Comparison of ENCODE assay signal across 18 cellular contexts in the genomic region with DNA sequence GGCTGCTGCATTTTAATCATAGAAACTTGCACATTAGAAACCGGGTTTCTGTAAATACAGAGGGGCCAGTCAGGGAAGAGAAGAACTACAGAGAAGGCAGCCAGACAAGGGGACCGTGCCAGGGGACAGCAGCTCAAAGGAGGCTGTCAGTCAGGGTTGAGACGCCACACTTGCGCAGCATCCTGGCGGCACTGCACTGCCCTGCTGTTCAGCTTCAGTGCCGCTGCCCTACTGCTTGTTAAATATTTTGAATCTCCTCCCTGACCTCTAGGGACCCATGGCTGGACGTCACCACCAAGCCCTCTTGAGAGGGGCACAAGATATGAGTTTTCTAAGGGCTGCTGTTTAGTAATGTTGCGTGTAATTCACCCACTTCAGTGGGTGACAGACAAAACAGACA. TPM values are rescaled to one million over a fixed set of nuclear protein-coding genes. Genes with fewer than 3 reads are reported as not detected.
DNase-seq lines count a peak whose midpoint lies in the region; ATAC-seq and TF ChIP-seq lines count a peak whose summit lies in the region.
"Had no signal": no experiment of that assay in that cellular context is flagged by ENCODE, and none has a peak within 500 bp of the region (broad histone marks: within the 10 kb centered on the region; RNA-seq: fewer than 3 reads in every experiment).

No MANE protein-coding gene starts in this region.

- peaks cover 4% of the 10 kb centered on the region for H3K27me3 Mint-ChIP-seq in GM23338 (ENCODE audit: insufficient read depth, low read depth, poor library complexity)

- H3K4me2 ChIP-seq in GM23338, result no peak overlapping the region
- H3K4me2 ChIP-seq in OCI-LY3 (ENCODE audit: low read length), result peak overlapping the region; percentile 55
- H3K4me2 ChIP-seq: BLaER1 had no signal

- intact Hi-C loops in sciatic nerve (cut with DNase I), result no loop called here
- intact Hi-C loops in lower lobe of right lung (cut with DNase I), result no loop called here

- DNase-seq in GM23338 (ENCODE audit: low spot score), result no peak
- peak; percentile 45 for DNase-seq in mesenteric fat pad (ENCODE audit: low spot score)
- DNase-seq in sciatic nerve (ENCODE audit: low spot score), result peak; percentile 23
- no peak for DNase-seq in SJCRH30
- DNase-seq in lower lobe of right lung, result no peak
- DNase-seq in suprapubic skin (ENCODE audit: low spot score in 2 of 2), result no peak
- DNase-seq: Caco-2; CD4-positive, CD25-positive, alpha-beta regulatory T cell; CD8-positive, alpha-beta T cell; DMS153; DND-41; GM23248; H9 had no signal

- H3F3A ChIP-seq in GM23338 (replicated peaks; ENCODE audit: low read depth), result no peaks in the 10 kb centered on the region

- 58% methylated on average over 8 of the region's 8 CpGs for WGBS in suprapubic skin

- H3K9me3 ChIP-seq in OCI-LY3 (ENCODE audit: insufficient read depth, low read length) (no peaks in the 10 kb centered on the region), SJCRH30 (replicated peaks) (no peaks in the 10 kb centered on the region), lower lobe of right lung (no peaks in the 10 kb centered on the region), suprapubic skin (no peaks in the 10 kb centered on the region)
- H3K9me3 ChIP-seq: BLaER1, Caco-2 had no signal

- H3K36me3 ChIP-seq in GM23338 (ENCODE audit: insufficient read depth) (no peaks in the 10 kb centered on the region), OCI-LY3 (replicated peaks; ENCODE audit: low read depth, low read length) (no peaks in the 10 kb centered on the region), SJCRH30 (no peaks in the 10 kb centered on the region), lower lobe of right lung (no peaks in the 10 kb centered on the region), suprapubic skin (no peaks in the 10 kb centered on the region)
- H3K36me3 ChIP-seq: BLaER1 had no signal

- no peaks in the 10 kb centered on the region for H3K9me3 Mint-ChIP-seq in GM23338
- H3K9me3 Mint-ChIP-seq: CD4-positive, CD25-positive, alpha-beta regulatory T cell; CD8-positive, alpha-beta T cell; H9 had no signal

- ATAC-seq in GM23338 (no peak), sciatic nerve (no peak), lower lobe of right lung (no peak)
- ATAC-seq: CD8-positive, alpha-beta T cell; HCT116 had no signal

- TF ChIP-seq CTCF in GM23338 (conservative IDR thresholded peaks at IDR 0.05; ENCODE audit: low read depth in 2 of 2) (no peak), OCI-LY3 (IDR thresholded peaks at IDR 0.05; ENCODE audit: low read depth, low read length) (no peak), lower lobe of right lung (IDR thresholded peaks at IDR 0.05) (no peak), suprapubic skin (IDR thresholded peaks at IDR 0.05) (no peak)

- H3K27ac Mint-ChIP-seq in GM23338, result no peak overlapping the region
- H3K27ac Mint-ChIP-seq: B cell; CD8-positive, alpha-beta T cell; H9 had no signal

- H3K27ac ChIP-seq in GM23338 (ENCODE audit: low read depth) (no peak overlapping the region), OCI-LY3 (ENCODE audit: low read length) (no peak overlapping the region), SJCRH30 (no peak overlapping the region), lower lobe of right lung (no peak overlapping the region), suprapubic skin (no peak overlapping the region)
- H3K27ac ChIP-seq: BLaER1, C4-2B, GM23248 had no signal

- H3K27me3 ChIP-seq in GM23338 (ENCODE audit: insufficient read depth) (no peaks in the 10 kb centered on the region), OCI-LY3 (ENCODE audit: low read depth, low read length) (no peaks in the 10 kb centered on the region), SJCRH30 (no peaks in the 10 kb centered on the region; the same call in 1 of the 2 replicates), lower lobe of right lung (ENCODE audit: low read depth) (peaks cover 9% of the 10 kb centered on the region), suprapubic skin (peaks cover 12% of the 10 kb centered on the region)
- H3K27me3 ChIP-seq: BLaER1 had no signal

- H3K4me3 Mint-ChIP-seq in GM23338, result no peak overlapping the region
- H3K4me3 Mint-ChIP-seq: B cell; CD4-positive, CD25-positive, alpha-beta regulatory T cell; CD8-positive, alpha-beta T cell; H9 had no signal

- no peaks in the 10 kb centered on the region for H3K4me1 Mint-ChIP-seq in GM23338
- H3K4me1 Mint-ChIP-seq: B cell; CD4-positive, CD25-positive, alpha-beta regulatory T cell; H9 had no signal

- H3K9ac ChIP-seq in OCI-LY3 (ENCODE audit: low read length), result no peak overlapping the region
- H3K9ac ChIP-seq: BLaER1, GM23248 had no signal

- H3K4me1 ChIP-seq in GM23338 (ENCODE audit: insufficient read depth), result no peaks in the 10 kb centered on the region
- H3K4me1 ChIP-seq in OCI-LY3 (ENCODE audit: low read length), result peaks cover 24% of the 10 kb centered on the region
- peaks cover 8% of the 10 kb centered on the region; the same call in 1 of the 2 replicates for H3K4me1 ChIP-seq in SJCRH30
- H3K4me1 ChIP-seq in lower lobe of right lung, result no peaks in the 10 kb centered on the region
- H3K4me1 ChIP-seq in suprapubic skin, result no peaks in the 10 kb centered on the region
- H3K4me1 ChIP-seq: BLaER1, Caco-2 had no signal

- TF ChIP-seq EP300 in suprapubic skin (IDR thresholded peaks at IDR 0.05), result no peak

- H3K4me3 ChIP-seq in GM23338 (no peak overlapping the region), OCI-LY3 (ENCODE audit: low read length) (peak overlapping the region; percentile 27; the same call in 1 of the 2 replicates), SJCRH30 (no peak overlapping the region), lower lobe of right lung (no peak overlapping the region), suprapubic skin (no peak overlapping the region)
- H3K4me3 ChIP-seq: BLaER1, GM23248 had no signal

- H2AFZ ChIP-seq in GM23338 (peak overlapping the region; percentile 10; the same call in 1 of the 2 replicates), OCI-LY3 (ENCODE audit: low read depth, low read length) (peak overlapping the region; percentile 74)
- H2AFZ ChIP-seq: GM23248 had no signal

- H4K20me1 ChIP-seq in GM23338 (replicated peaks; ENCODE audit: insufficient read depth) (no peaks in the 10 kb centered on the region), OCI-LY3 (ENCODE audit: insufficient read depth, low read length) (no peaks in the 10 kb centered on the region)
- H4K20me1 ChIP-seq: BLaER1 had no signal

- H3K36me3 Mint-ChIP-seq in GM23338 (ENCODE audit: low read depth), result no peaks in the 10 kb centered on the region
- H3K36me3 Mint-ChIP-seq: CD4-positive, CD25-positive, alpha-beta regulatory T cell; CD8-positive, alpha-beta T cell had no signal

- no peaks in the 10 kb centered on the region for H3K9me2 ChIP-seq in GM23338 (ENCODE audit: insufficient read depth)

- H3K79me2 ChIP-seq in GM23338 (replicated peaks; ENCODE audit: insufficient read depth) (no peaks in the 10 kb centered on the region), OCI-LY3 (ENCODE audit: low read length) (no peaks in the 10 kb centered on the region)

- no peak for TF ChIP-seq POLR2A in suprapubic skin (IDR thresholded peaks at IDR 0.05)

TF ChIP-seq in GM23338, 12 proteins besides CTCF, POLR2A, EP300 and RAD21 (continues in another document):
- TF ChIP-seq EZH2 (IDR thresholded peaks at IDR 0.05; ENCODE audit: low read depth, unreplicated experiment), result no peak
- TF ChIP-seq ZNF114 (CRISPR knock-in tag; IDR thresholded peaks at IDR 0.05), result no peak

RNA-seq across cellular contexts. Expression of a gene that starts 43.6 kb away (rescaled TPM):
- 11.8 and 12.7 TPM in 2 replicates for total RNA-seq in GM23338 (2014; rRNA removed; shearing (Covaris generic))
- 8.8 and 9.7 TPM in 2 replicates for polyA plus RNA-seq in GM23338 (2016; fragmentation: Nextera tagmentation; extraction: Ambion mirVana)
- total RNA-seq in mesenteric fat pad (20.9 TPM), sciatic nerve (12.7 TPM), lower lobe of right lung (30.2 TPM), suprapubic skin (10 to 100 TPM; 21.2 to 46.1 (median 32.2) TPM)
- 16.2 and 18.0 TPM in 2 replicates for total RNA-seq in SJCRH30 (2014; rRNA removed; shearing (Covaris generic))

Comparison
In these comparisons a context has a peak if more than half of its experiments do, and no peak if none do; other contexts are left out.
1. DNase-seq: peak in mesenteric fat pad (single experiment) and sciatic nerve (single experiment); none in GM23338 (single experiment), SJCRH30 (0 of 2), lower lobe of right lung (single experiment) and suprapubic skin (0 of 2).